ENCODE assay signal across 8 cellular contexts in genomic region chr5:143355710-143356109, GRCh38. TPM values are rescaled to one million over a fixed set of nuclear protein-coding genes. Genes with fewer than 3 reads are reported as not detected.
DNase-seq lines count a peak whose midpoint lies in the region; ATAC-seq and TF ChIP-seq lines count a peak whose summit lies in the region.

No MANE protein-coding gene starts in this region.

- H3K36me3 Mint-ChIP-seq in activated naive CD4-positive, alpha-beta T cell treated with anti-CD3 and anti-CD28 coated beads for 36 hours (ENCODE audit: low read depth) = no peaks in the 10 kb centered on the region

- DNase-seq in activated gamma-delta T cell treated with Interleukin-2 at 50 U/mL for 16 hours (peak; percentile 65), activated gamma-delta T cell (lab: John Stamatoyannopoulos, UW) (no peak), NCI-H510A treated with DMSO at 0.1 percent for 48 hours (lab: John Stamatoyannopoulos, UW) (peak; percentile 80), cardiac muscle cell (ENCODE audit: low read depth in 1 of 2, low spot score in 1 of 2) (peak; percentile 9 to 95), GM20000 (ENCODE audit: low spot score) (no peak)
- DNase-seq in activated naive CD4-positive, alpha-beta T cell treated with anti-CD3 and anti-CD28 coated beads for 36 hours = peak; percentile 60

- no peak overlapping the region for H3K27ac Mint-ChIP-seq in activated naive CD4-positive, alpha-beta T cell treated with anti-CD3 and anti-CD28 coated beads for 36 hours

- H3K36me3 ChIP-seq in cardiac muscle cell = no peaks in the 10 kb centered on the region

- no peaks in the 10 kb centered on the region for H3K4me1 ChIP-seq in cardiac muscle cell (ENCODE audit: low read depth)

- H3K9me3 ChIP-seq in cardiac muscle cell (ENCODE audit: low read depth) = no peaks in the 10 kb centered on the region

- no peak overlapping the region for H3K4me3 ChIP-seq in cardiac muscle cell
- no peak overlapping the region for H3K4me3 ChIP-seq in skin epidermis

- no peaks in the 10 kb centered on the region for H3K9me3 Mint-ChIP-seq in activated naive CD4-positive, alpha-beta T cell treated with anti-CD3 and anti-CD28 coated beads for 36 hours

- H3K27ac ChIP-seq in cardiac muscle cell = no peak overlapping the region
- peak overlapping the region in 13 of 21 experiments; percentile 4 to 76 (median 38) for H3K27ac ChIP-seq in skin epidermis

- CTCF ChIA-PET in activated naive CD4-positive, alpha-beta T cell treated with anti-CD3 and anti-CD28 coated beads for 36 hours (lab: Charles Lee) = no interaction called here

- H3K4me3 Mint-ChIP-seq in activated naive CD4-positive, alpha-beta T cell treated with anti-CD3 and anti-CD28 coated beads for 36 hours = no peak overlapping the region

- no peaks in the 10 kb centered on the region for H3K27me3 Mint-ChIP-seq in activated naive CD4-positive, alpha-beta T cell treated with anti-CD3 and anti-CD28 coated beads for 36 hours (ENCODE audit: low read depth)

- peaks cover 71% of the 10 kb centered on the region for H3K4me1 Mint-ChIP-seq in activated naive CD4-positive, alpha-beta T cell treated with anti-CD3 and anti-CD28 coated beads for 36 hours (ENCODE audit: low read depth)

- intact Hi-C loops in activated naive CD4-positive, alpha-beta T cell treated with anti-CD3 and anti-CD28 coated beads for 36 hours (cut with micrococcal nuclease) = loop anchor here (2.0 to 10.0 kb wide), 2 partner anchors 19 to 531 kb away; no protein-coding TSS in a partner anchor

- ATAC-seq in GM21825 (IDR thresholded peaks at IDR 0.05; ENCODE audit: unreplicated experiment) = no peak

- TF ChIP-seq CTCF in cardiac muscle cell (IDR thresholded peaks at IDR 0.05; ENCODE audit: low read depth, low read length) = no peak
- TF ChIP-seq CTCF in GM20000 (IDR thresholded peaks at IDR 0.05; ENCODE audit: extremely low read depth, missing control alignments) = no peak

- H3K27me3 ChIP-seq in cardiac muscle cell = no peaks in the 10 kb centered on the region

RNA-seq across cellular contexts. Expression of gene NR3C1, which starts 47.8 kb away (rescaled TPM):
- total RNA-seq in activated naive CD4-positive, alpha-beta T cell treated with anti-CD3 and anti-CD28 coated beads for 36 hours = 10 to 100 TPM; 41.8 to 42.9 TPM
- 7.4 and 9.7 TPM in 2 replicates for total RNA-seq in cardiac muscle cell
- 9.4 and 16.5 TPM in 2 replicates for polyA plus RNA-seq in cardiac muscle cell

Comparison
In these comparisons a context has a peak if more than half of its experiments do, and no peak if none do; other contexts are left out.
1. DNase-seq: peak in activated gamma-delta T cell treated with Interleukin-2 at 50 U/mL for 16 hours (single experiment), NCI-H510A treated with DMSO at 0.1 percent for 48 hours (single experiment), activated naive CD4-positive, alpha-beta T cell treated with anti-CD3 and anti-CD28 coated beads for 36 hours (single experiment) and cardiac muscle cell (2 of 2); none in activated gamma-delta T cell (single experiment) and GM20000 (single experiment).